ENCODE assay signal across 6 cellular contexts in the genomic region with DNA sequence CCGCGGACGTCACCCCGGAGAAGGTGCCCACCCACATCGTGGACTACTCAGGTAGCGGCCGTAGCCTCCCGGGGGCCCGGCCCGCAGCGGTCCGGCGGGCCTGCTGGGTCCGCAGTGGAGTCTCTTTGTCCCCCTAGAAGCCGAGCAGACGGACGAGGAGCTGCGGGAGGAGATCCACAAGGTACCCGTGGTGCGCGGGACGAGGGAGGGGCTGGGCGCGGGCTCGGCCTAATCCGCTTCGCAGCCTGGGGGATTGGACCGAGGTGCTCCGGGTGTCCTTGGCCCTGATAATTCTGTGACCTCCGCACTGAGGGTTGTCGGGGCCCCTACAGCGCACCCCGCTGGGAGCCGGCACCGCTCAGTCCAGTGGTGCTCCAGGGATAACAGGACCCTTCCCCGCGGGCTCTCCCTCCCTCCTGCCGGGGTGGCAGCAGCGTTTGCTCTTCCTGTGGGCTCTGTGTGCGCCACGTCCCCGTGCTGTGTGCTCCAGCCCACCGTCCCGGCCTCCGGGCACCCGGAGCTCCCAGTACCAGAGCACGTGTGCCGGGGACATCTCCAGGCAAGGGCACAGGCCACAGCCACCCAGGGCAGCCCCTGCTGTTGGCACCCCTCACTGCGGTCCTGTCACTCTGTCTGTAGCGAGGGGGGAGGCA.
DNase-seq lines count a peak whose midpoint lies in the region; ATAC-seq, FAIRE-seq and TF ChIP-seq lines count a peak whose summit lies in the region.

No MANE protein-coding gene starts in this region.

- no peak for FAIRE-seq in RCC 7860 (lab: Jason Lieb, UNC)

- POLR2A ChIA-PET in RWPE1 (lab: Yijun Ruan, JAX; ENCODE audit: low non-redundant PET), result no interaction called here

- no peak for TF ChIP-seq CTCF in RWPE1 (conservative IDR thresholded peaks at IDR 0.05; ENCODE audit: low read depth)

- CTCF ChIA-PET in RWPE1 (lab: Yijun Ruan, JAX), result interaction anchor here (0.6 to 1.4 kb wide), 6 partner anchors 8 to 767 kb away, joined by 3 to 5 read pairs (median 4); no protein-coding TSS in a partner anchor

- ATAC-seq in GM21367 (IDR thresholded peaks at IDR 0.05; ENCODE audit: unreplicated experiment), result no peak

- peak; percentile 28 for DNase-seq in GM03348 (ENCODE audit: low spot score)
- no peak for DNase-seq in RWPE1 (ENCODE audit: low spot score)
- DNase-seq in RCC 7860 (ENCODE audit: low spot score), result no peak
- no peak for DNase-seq in AML-193 (lab: John Stamatoyannopoulos, UW)

- peak overlapping the region; percentile 76 for H3K4me3 ChIP-seq in iPS-11a (ENCODE audit: low read depth, low read length)

- H3K27ac ChIP-seq in RWPE1, result peak overlapping the region; percentile 94
